Comparison of ENCODE assay signal across 21 cellular contexts in the genomic region with DNA sequence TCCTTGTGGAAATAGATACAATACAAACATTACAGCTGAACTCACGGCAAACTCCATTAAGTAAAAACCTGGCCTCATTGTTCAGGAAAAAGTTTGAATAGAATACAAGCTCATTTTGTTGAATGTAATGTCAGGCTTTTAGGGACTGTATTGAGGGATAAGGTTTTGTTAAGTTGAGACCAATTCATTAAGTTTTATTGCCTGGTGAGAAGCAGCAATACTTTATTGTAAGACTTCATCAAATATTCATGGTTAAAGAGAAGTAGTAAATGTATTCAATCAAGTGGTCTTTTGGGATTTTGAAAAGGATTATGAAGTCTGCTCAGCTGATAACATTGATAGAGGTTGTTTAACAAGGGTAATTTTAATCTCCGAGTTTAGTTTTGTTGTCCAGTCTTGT.
"Had no signal": no experiment of that assay in that cellular context is flagged by ENCODE, and none has a peak within 500 bp of the region (broad histone marks: within the 10 kb centered on the region; RNA-seq: fewer than 3 reads in every experiment).

No MANE protein-coding gene starts in this region.

- H3K27ac Mint-ChIP-seq: activated CD4-positive, alpha-beta memory T cell treated with anti-CD3 and anti-CD28 coated beads for 36 hours; activated CD4-positive, alpha-beta T cell treated with anti-CD3 and anti-CD28 coated beads for 36 hours; naive B cell; stimulated activated effector memory CD8-positive, alpha-beta T cell treated with anti-CD3 and anti-CD28 coated beads, Interleukin-12 subunit alpha, Interleukin-12 subunit beta, amount 100 ng/mL, for 72 hours; type B pancreatic cell; WTC11 had no signal

- H3K4me3 Mint-ChIP-seq: activated CD4-positive, alpha-beta memory T cell treated with anti-CD3 and anti-CD28 coated beads for 36 hours; activated CD4-positive, alpha-beta T cell treated with anti-CD3 and anti-CD28 coated beads for 36 hours; activated naive CD8-positive, alpha-beta T cell; naive B cell; stimulated activated effector memory CD8-positive, alpha-beta T cell treated with anti-CD3 and anti-CD28 coated beads, Interleukin-12 subunit alpha, Interleukin-12 subunit beta, amount 100 ng/mL, for 72 hours; type B pancreatic cell; WTC11 had no signal

- FAIRE-seq: pancreas, small intestine, TTC549 had no signal

- H3K4me3 ChIP-seq: body of pancreas, mucosa of descending colon, pancreas, right lobe of liver, stomach, testis had no signal

- H3K27me3 ChIP-seq: body of pancreas, pancreas, right lobe of liver, stomach, testis had no signal

- H3K27ac ChIP-seq: body of pancreas, pancreas, right lobe of liver, stomach, testis had no signal

- DNase-seq: activated CD4-positive, alpha-beta memory T cell treated with anti-CD3 and anti-CD28 coated beads for 36 hours; activated CD4-positive, alpha-beta T cell treated with anti-CD3 and anti-CD28 coated beads for 36 hours; amygdala; body of pancreas; caudate nucleus; left cardiac atrium; mesenchymal stem cell; mucosa of descending colon; naive B cell; pancreas; right lobe of liver; small intestine; stimulated activated CD4-positive, alpha-beta T cell treated with anti-CD3 and anti-CD28 coated beads, Interleukin-15, amount 100 ng/mL, for 24 hours; stimulated activated CD4-positive, alpha-beta T cell treated with anti-CD3 and anti-CD28 coated beads, Interleukin-4, amount 100 ng/mL, for 24 hours; stomach; testis had no signal

- H3K9me3 Mint-ChIP-seq: activated CD4-positive, alpha-beta memory T cell treated with anti-CD3 and anti-CD28 coated beads for 36 hours; naive B cell; stimulated activated effector memory CD8-positive, alpha-beta T cell treated with anti-CD3 and anti-CD28 coated beads, Interleukin-12 subunit alpha, Interleukin-12 subunit beta, amount 100 ng/mL, for 72 hours; type B pancreatic cell; WTC11 had no signal

- H3K27me3 Mint-ChIP-seq: activated CD4-positive, alpha-beta memory T cell treated with anti-CD3 and anti-CD28 coated beads for 36 hours; activated CD4-positive, alpha-beta T cell treated with anti-CD3 and anti-CD28 coated beads for 36 hours; activated naive CD8-positive, alpha-beta T cell; naive B cell; type B pancreatic cell had no signal

- H3K4me1 Mint-ChIP-seq: stimulated activated effector memory CD8-positive, alpha-beta T cell treated with anti-CD3 and anti-CD28 coated beads, Interleukin-12 subunit alpha, Interleukin-12 subunit beta, amount 100 ng/mL, for 72 hours had no signal
